In the genomic region with DNA sequence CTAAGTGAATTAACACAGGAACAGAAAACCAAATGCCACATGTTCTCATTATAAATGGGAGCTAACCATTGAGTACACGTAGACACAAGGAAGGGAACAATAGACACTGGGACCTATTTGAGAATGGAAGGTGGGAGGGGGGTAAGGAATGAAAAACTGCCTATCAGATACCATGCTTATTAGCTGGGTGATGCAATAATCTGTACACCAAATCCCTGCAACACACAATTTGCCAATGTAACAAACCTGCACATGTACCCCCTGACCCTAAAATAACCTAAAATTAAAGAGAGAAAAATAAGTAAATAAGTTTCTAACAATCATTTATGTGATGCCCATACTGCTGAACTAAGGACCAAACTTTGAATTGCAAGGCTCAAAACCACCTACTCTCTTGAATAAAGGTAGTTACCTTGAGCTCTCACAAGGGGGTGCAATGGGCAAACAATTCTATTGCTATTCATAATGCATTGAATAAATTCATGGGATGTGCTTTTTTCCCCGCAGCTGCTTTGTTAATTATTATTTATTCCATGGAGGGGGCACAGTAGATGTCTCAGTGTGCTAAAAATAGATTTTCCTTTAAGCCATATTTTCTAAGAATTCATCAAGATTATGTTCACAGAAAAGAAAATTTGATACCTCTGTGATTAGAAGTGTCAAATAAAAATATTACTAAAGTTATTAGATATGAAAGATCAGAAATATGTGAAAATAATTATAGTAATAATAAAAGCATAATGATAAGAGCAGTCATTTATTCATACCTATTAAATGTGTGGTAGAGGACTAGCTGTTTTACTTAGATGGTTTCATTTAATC, we compare ENCODE assay signal across 8 cellular contexts.
DNase-seq lines count a peak whose midpoint lies in the region; ATAC-seq, FAIRE-seq and TF ChIP-seq lines count a peak whose summit lies in the region.

No MANE protein-coding gene starts in this region.

- no peaks in the 10 kb centered on the region for H3K9me3 ChIP-seq in GM12878 (replicated peaks; ENCODE audit: control insufficient read depth, insufficient read depth, low read length)
- no peaks in the 10 kb centered on the region for H3K9me3 ChIP-seq in thyroid gland

- no peak overlapping the region for H3K27ac ChIP-seq in GM12878 (ENCODE audit: control insufficient read depth, insufficient read depth)
- H3K27ac ChIP-seq in thyroid gland = no peak overlapping the region

- RAD21 ChIA-PET in GM12878 (lab: Charles Lee; ENCODE audit: unreplicated experiment) = interaction anchor here (0.8 to 2.2 kb wide), 13 partner anchors 9 to 645 kb away, joined by 3 to 7 read pairs (median 4); no protein-coding TSS in a partner anchor

- DNase-seq in Right ventricle myocardium inferior (ENCODE audit: missing footprints) (no peak), cardiac septum (ENCODE audit: low spot score) (no peak), NCI-H510A treated with DMSO at 0.1 percent for 48 hours (lab: John Stamatoyannopoulos, UW) (peak; percentile 72), GM12878 (ENCODE audit: low read depth, low spot score) (peak; percentile 5), iris pigment epithelial cell (ENCODE audit: low read depth) (peak; percentile 64), thyroid gland (peak; percentile 14 to 24)

- FAIRE-seq in GM12878 (lab: Jason Lieb, UNC) = peak; percentile 94

- H3K9ac ChIP-seq in GM12878 (ENCODE audit: control insufficient read depth, insufficient read depth, low read length) = no peak overlapping the region

- H3K36me3 ChIP-seq in GM12878 (ENCODE audit: control insufficient read depth in 2 of 2, insufficient read depth in 2 of 2, low read length in 1 of 2) (no peaks in the 10 kb centered on the region), thyroid gland (no peaks in the 10 kb centered on the region)

- TF ChIP-seq POLR2A in GM12878 (IDR thresholded peaks at IDR 0.05; ENCODE audit: low read depth, low read length) (no peak), thyroid gland (IDR thresholded peaks at IDR 0.05) (no peak)

- no TSS peak for BruUV-seq in GM12878 (replicated peaks; lab: Mats Ljungman, UMichigan)

- no peaks in the 10 kb centered on the region for H3K27me3 ChIP-seq in GM12878 (replicated peaks in 1 of 2; ENCODE audit: control insufficient read depth in 2 of 2, insufficient read depth in 2 of 2, low read length in 1 of 2)
- H3K27me3 ChIP-seq in thyroid gland = no peaks in the 10 kb centered on the region

- no peak for TF ChIP-seq EP300 in GM12878 (IDR thresholded peaks at IDR 0.05; ENCODE audit: borderline replicate concordance in 1 of 2, control insufficient read depth in 1 of 2, low read depth in 2 of 2, low read length in 2 of 2)

- SMC1A ChIA-PET in GM12878 (lab: Charles Lee; ENCODE audit: uncharacterized antibody, unreplicated experiment) = interaction anchor here (0.6 to 2.7 kb wide), 15 partner anchors 8 to 684 kb away, joined by 3 to 19 read pairs (median 3); no protein-coding TSS in a partner anchor

- in situ Hi-C loops in GM12878 (cut with MboI) = loop anchor here (10.0 kb wide), 1 partner anchor 641 kb away; no protein-coding TSS in a partner anchor

- ATAC-seq in Right ventricle myocardium inferior (peak; percentile 64), HG03342 (IDR thresholded peaks at IDR 0.05; ENCODE audit: unreplicated experiment) (peak; percentile 74), GM12878 (peak; percentile 80), GM19397 (IDR thresholded peaks at IDR 0.05; ENCODE audit: unreplicated experiment) (no peak)

- no peak overlapping the region for H3K4me2 ChIP-seq in GM12878 (ENCODE audit: control insufficient read depth, insufficient read depth)

- intact Hi-C loops in Right ventricle myocardium inferior (cut with DNase I) = loop anchor here (1.0 to 10.0 kb wide), 7 partner anchors 79 to 581 kb away; no protein-coding TSS in a partner anchor
- intact Hi-C loops in cardiac septum (cut with DNase I) = loop anchor here (2.0 to 10.0 kb wide), 6 partner anchors 79 to 621 kb away; no protein-coding TSS in a partner anchor
- intact Hi-C loops in GM12878 (cut with micrococcal nuclease; ENCODE audit: unreplicated experiment) = loop anchor here (1.0 to 5.0 kb wide), 4 partner anchors 244 to 1048 kb away; no protein-coding TSS in a partner anchor
- intact Hi-C loops in thyroid gland (cut with DNase I) = loop anchor here (5.0 kb wide), 1 partner anchor 243 kb away; no protein-coding TSS in a partner anchor

- H3K4me3 ChIP-seq in GM12878 (no peak overlapping the region), thyroid gland (replicated peaks in 1 of 3) (no peak overlapping the region)

- H3K4me1 ChIP-seq in GM12878 (ENCODE audit: control insufficient read depth, insufficient read depth, low read length) = no peaks in the 10 kb centered on the region
- no peaks in the 10 kb centered on the region for H3K4me1 ChIP-seq in thyroid gland

- no peaks in the 10 kb centered on the region for H4K20me1 ChIP-seq in GM12878 (ENCODE audit: control insufficient read depth, insufficient read depth)

- WGBS in GM12878 (ENCODE audit: insufficient coverage, insufficient replicate concordance, low lambda C conversion rate, missing lambda C conversion rate) = 0% methylated on average over 2 of the region's 2 CpGs
- WGBS in thyroid gland, 2 donors = 6 to 15% methylated on average over 2 of the region's 2 CpGs

- TF ChIP-seq CTCF in GM12878 (IDR thresholded peaks at IDR 0.05 in 2 of 3, conservative IDR thresholded peaks at IDR 0.05 in 1 of 3; ENCODE audit: control insufficient read depth in 2 of 3, extremely low read depth in 1 of 3, insufficient read depth in 1 of 3, low read depth in 3 of 3, low read length in 3 of 3) = peak; percentile 58 to 67 (median 58); a peak in 5 of 6 replicates
- peak; percentile 17 to 90 (median 66) for TF ChIP-seq CTCF in thyroid gland (IDR thresholded peaks at IDR 0.05)

- POLR2A ChIA-PET in GM12878 (lab: Charles Lee) = no interaction called here

- no peak overlapping the region for H2AFZ ChIP-seq in GM12878 (ENCODE audit: control insufficient read depth, low read depth, low read length)

- TF ChIP-seq RAD21 in GM12878 (IDR thresholded peaks at IDR 0.05; ENCODE audit: insufficient read depth, low read depth, low read length) = peak; percentile 85

- no peaks in the 10 kb centered on the region for H3K79me2 ChIP-seq in GM12878 (ENCODE audit: control insufficient read depth, insufficient read depth, low read length)

- CTCF ChIA-PET in GM12878 (lab: Yijun Ruan, JAX) = interaction anchor here (0.6 to 3.5 kb wide), 17 partner anchors 9 to 928 kb away, joined by 3 to 71 read pairs (median 3); no protein-coding TSS in a partner anchor

TF ChIP-seq in GM12878, 131 proteins besides CTCF, POLR2A, EP300 and RAD21:
- TF ChIP-seq FOS (IDR thresholded peaks at IDR 0.05; ENCODE audit: borderline replicate concordance, extremely low read depth, insufficient read length) (no peak), SMC3 (IDR thresholded peaks at IDR 0.05; ENCODE audit: borderline replicate concordance, low read length) (peak; percentile 80), CHD2 (IDR thresholded peaks at IDR 0.05; ENCODE audit: borderline replicate concordance, low read depth, low read length) (no peak)

Comparison
In these comparisons a context has a peak if more than half of its experiments do, and no peak if none do; other contexts are left out.
1. DNase-seq: peak in NCI-H510A treated with DMSO at 0.1 percent for 48 hours (single experiment), GM12878 (single experiment), iris pigment epithelial cell (single experiment) and thyroid gland (2 of 2); none in Right ventricle myocardium inferior (single experiment) and cardiac septum (single experiment).